In genomic region chr5:96745844-96746531, GRCh38 we compare ENCODE assay signal across 12 cellular contexts.
A peak's percentile ranks its signal among the peaks of the same experiment; 100 is the strongest.
DNase-seq lines count a peak whose midpoint lies in the region; ATAC-seq, FAIRE-seq and TF ChIP-seq lines count a peak whose summit lies in the region.
"Had no signal": no experiment of that assay in that cellular context is flagged by ENCODE, and none has a peak within 500 bp of the region (broad histone marks: within the 10 kb centered on the region; RNA-seq: fewer than 3 reads in every experiment).

No MANE protein-coding gene starts in this region.

- peak; percentile 69 for FAIRE-seq in endothelial cell of umbilical vein (lab: Jason Lieb, UNC)

- dilution Hi-C loops in endothelial cell of umbilical vein (cut with MboI; ENCODE audit: extremely low pct_ligation_motif_present, low sequenced_read_pairs) = no loop called here

- peaks cover 23% of the 10 kb centered on the region for H3K4me1 ChIP-seq in endothelial cell of umbilical vein (ENCODE audit: control insufficient read depth, extremely low read depth, insufficient read depth, low read length)
- peaks cover 0 to 15% (median 0%) of the 10 kb centered on the region in 3 donors for H3K4me1 ChIP-seq in skeletal muscle tissue (ENCODE audit: control insufficient read depth in 3 of 3, insufficient read depth in 3 of 3, low read length in 3 of 3)

- H3K79me2 ChIP-seq in endothelial cell of umbilical vein (ENCODE audit: control insufficient read depth, insufficient read depth, low read length) = no peaks in the 10 kb centered on the region

- H3K4me3 ChIP-seq in endothelial cell of umbilical vein (replicated peaks in 1 of 3; ENCODE audit: insufficient read depth in 1 of 3, low read depth in 1 of 3, low read length in 3 of 3) (no peak overlapping the region), skeletal muscle tissue (ENCODE audit: low read length in 3 of 3) (no peak overlapping the region)

- H3K9me1 ChIP-seq in endothelial cell of umbilical vein (replicated peaks; ENCODE audit: control insufficient read depth, extremely low read depth, insufficient read depth, low read length) = no peaks in the 10 kb centered on the region

- BruUV-seq in endothelial cell of umbilical vein (replicated peaks; lab: Mats Ljungman, UMichigan) = TSS peak; percentile 66

- peaks cover 51% of the 10 kb centered on the region for H3K36me3 Mint-ChIP-seq in activated CD4-positive, alpha-beta T cell treated with anti-CD3 and anti-CD28 coated beads for 36 hours (ENCODE audit: low read depth)

- peak overlapping the region; percentile 44 for H3K27ac ChIP-seq in endothelial cell of umbilical vein (ENCODE audit: insufficient read depth, low read depth, low read length)
- H3K27ac ChIP-seq in skeletal muscle tissue (ENCODE audit: low read depth, low read length) = peak overlapping the region; percentile 26
- H3K27ac ChIP-seq: KMS-11 had no signal

- H4K20me1 ChIP-seq in endothelial cell of umbilical vein (replicated peaks; ENCODE audit: control insufficient read depth, extremely low read depth, insufficient read depth, low read length) = no peaks in the 10 kb centered on the region

- peaks cover 6% of the 10 kb centered on the region for H3K9me3 Mint-ChIP-seq in activated CD4-positive, alpha-beta T cell treated with anti-CD3 and anti-CD28 coated beads for 36 hours (ENCODE audit: low read depth)
- H3K9me3 Mint-ChIP-seq: WTC11 had no signal

- H3K27me3 Mint-ChIP-seq in activated CD4-positive, alpha-beta T cell treated with anti-CD3 and anti-CD28 coated beads for 36 hours = no peaks in the 10 kb centered on the region
- H3K27me3 Mint-ChIP-seq: B cell had no signal

- H3K36me3 ChIP-seq in endothelial cell of umbilical vein (ENCODE audit: control insufficient read depth in 2 of 2, extremely low read depth in 1 of 2, insufficient read depth in 2 of 2, low read length in 2 of 2) (peaks cover 11 to 28% of the 10 kb centered on the region in 2 experiments), skeletal muscle tissue (ENCODE audit: control insufficient read depth in 3 of 3, insufficient read depth in 3 of 3, low read length in 3 of 3) (peaks cover 45 to 78% (median 76%) of the 10 kb centered on the region in 3 donors)

- H3K4me3 Mint-ChIP-seq in activated CD4-positive, alpha-beta T cell treated with anti-CD3 and anti-CD28 coated beads for 36 hours = no peak overlapping the region
- H3K4me3 Mint-ChIP-seq: B cell, WTC11 had no signal

- peaks cover 38% of the 10 kb centered on the region for H3K4me1 Mint-ChIP-seq in activated CD4-positive, alpha-beta T cell treated with anti-CD3 and anti-CD28 coated beads for 36 hours
- H3K4me1 Mint-ChIP-seq: B cell had no signal

- H3K4me2 ChIP-seq in endothelial cell of umbilical vein (ENCODE audit: insufficient read depth, low read length) = no peak overlapping the region
- H3K4me2 ChIP-seq: KMS-11 had no signal

- H2AFZ ChIP-seq in endothelial cell of umbilical vein (ENCODE audit: low read depth, low read length) = no peak overlapping the region

- peak; percentile 13 for ATAC-seq in activated CD4-positive, alpha-beta T cell treated with anti-CD3 and anti-CD28 coated beads for 36 hours
- no peak for ATAC-seq in GM19455 (IDR thresholded peaks at IDR 0.05; ENCODE audit: unreplicated experiment)
- ATAC-seq: WTC11 had no signal

- CTCF ChIA-PET in activated CD4-positive, alpha-beta T cell treated with anti-CD3 and anti-CD28 coated beads for 36 hours (lab: Charles Lee) = interaction anchor here (0.6 to 2.1 kb wide), 4 partner anchors 9 to 401 kb away, joined by 3 to 10 read pairs (median 4); no protein-coding TSS in a partner anchor
- CTCF ChIA-PET in endothelial cell of umbilical vein (lab: Charles Lee) = interaction anchor here (0.6 to 2.1 kb wide), 6 partner anchors 34 to 783 kb away, joined by 3 to 6 read pairs (median 3); no protein-coding TSS in a partner anchor

- TF ChIP-seq POLR2A in endothelial cell of umbilical vein (IDR thresholded peaks at IDR 0.05; ENCODE audit: low read depth, low read length) = no peak

- no peak for DNase-seq in activated CD4-positive, alpha-beta T cell treated with anti-CD3 and anti-CD28 coated beads for 36 hours
- DNase-seq in activated CD4-positive, alpha-beta T cell treated with anti-CD3 and anti-CD28 coated beads, Interleukin-2, amount 50 U/mL, for 1 hour = no peak
- DNase-seq in NCI-H1436 treated with DMSO at 0.1 percent for 48 hours (lab: John Stamatoyannopoulos, UW) (peak; percentile 39), endothelial cell of umbilical vein (ENCODE audit: low read depth, low spot score) (peak; percentile 29), amygdala (lab: John Stamatoyannopoulos, UW) (no peak), head of caudate nucleus (no peak)
- DNase-seq: NK-92 treated with Interleukin-12 subunit alpha and Interleukin-12 subunit beta, amount 100 ng/mL, for 24 hours had no signal

- H3K27ac Mint-ChIP-seq in activated CD4-positive, alpha-beta T cell treated with anti-CD3 and anti-CD28 coated beads for 36 hours = peak overlapping the region; percentile 76
- H3K27ac Mint-ChIP-seq: B cell, WTC11 had no signal

- no peak for TF ChIP-seq CTCF in endothelial cell of umbilical vein (IDR thresholded peaks at IDR 0.05; ENCODE audit: extremely low read depth in 1 of 2, insufficient read depth in 1 of 2, low read depth in 1 of 2, low read length in 2 of 2)

- POLR2A ChIA-PET in activated CD4-positive, alpha-beta T cell treated with anti-CD3 and anti-CD28 coated beads for 36 hours (lab: Charles Lee) = no interaction called here
- POLR2A ChIA-PET in endothelial cell of umbilical vein (lab: Charles Lee) = no interaction called here

- intact Hi-C loops in activated CD4-positive, alpha-beta T cell treated with anti-CD3 and anti-CD28 coated beads for 36 hours (cut with DNase I, micrococcal nuclease) = no loop called here
- intact Hi-C loops in endothelial cell of umbilical vein (cut with micrococcal nuclease) = loop anchor here (1.0 to 5.0 kb wide), 2 partner anchors 84 to 132 kb away; partner anchors contain the start of gene CAST
- intact Hi-C loops in head of caudate nucleus (cut with DNase I) = no loop called here

- no peaks in the 10 kb centered on the region for H3K9me3 ChIP-seq in endothelial cell of umbilical vein (replicated peaks; ENCODE audit: control insufficient read depth, insufficient read depth, low read length)
- no peaks in the 10 kb centered on the region for H3K9me3 ChIP-seq in skeletal muscle tissue (ENCODE audit: control insufficient read depth in 3 of 3, low read length in 3 of 3)

- H3K27me3 ChIP-seq in endothelial cell of umbilical vein (ENCODE audit: control insufficient read depth in 2 of 2, insufficient read depth in 2 of 2, low read length in 2 of 2) (no peaks in the 10 kb centered on the region), skeletal muscle tissue (ENCODE audit: control insufficient read depth in 3 of 3, insufficient read depth in 3 of 3, low read length in 3 of 3) (no peaks in the 10 kb centered on the region)

- H3K9ac ChIP-seq in endothelial cell of umbilical vein (replicated peaks; ENCODE audit: extremely low read depth, insufficient read depth, low read length) (no peak overlapping the region), skeletal muscle tissue (ENCODE audit: low read depth in 1 of 3, low read length in 3 of 3) (no peak overlapping the region)
- H3K9ac ChIP-seq: KMS-11 had no signal

TF ChIP-seq in endothelial cell of umbilical vein, 7 proteins besides CTCF, POLR2A, EP300 and RAD21:
- TF ChIP-seq GATA2 (IDR thresholded peaks at IDR 0.05; ENCODE audit: insufficient read depth, insufficient read length, low read depth, low read length) (no peak), MYC (IDR thresholded peaks at IDR 0.05; ENCODE audit: low read depth, low read length) (no peak), MAX (IDR thresholded peaks at IDR 0.05; ENCODE audit: insufficient read depth, insufficient read length) (no peak), FOS (IDR thresholded peaks at IDR 0.05; ENCODE audit: borderline replicate concordance, insufficient read depth, low read length) (no peak), JUN (IDR thresholded peaks at IDR 0.05; ENCODE audit: borderline replicate concordance, insufficient read depth, insufficient read length, low read depth) (no peak), EZH2 (IDR thresholded peaks at IDR 0.05; ENCODE audit: borderline replicate concordance, low read depth, low read length, severe bottlenecking) (no peak), POLR2AphosphoS5 (IDR thresholded peaks at IDR 0.05; ENCODE audit: insufficient read depth, low read depth, low read length) (no peak)

Comparison
In these comparisons a context has a peak if more than half of its experiments do, and no peak if none do; other contexts are left out.
1. DNase-seq: peak in NCI-H1436 treated with DMSO at 0.1 percent for 48 hours (single experiment) and endothelial cell of umbilical vein (single experiment); none in activated CD4-positive, alpha-beta T cell treated with anti-CD3 and anti-CD28 coated beads for 36 hours (single experiment), activated CD4-positive, alpha-beta T cell treated with anti-CD3 and anti-CD28 coated beads, Interleukin-2, amount 50 U/mL, for 1 hour (single experiment), amygdala (0 of 56) and head of caudate nucleus (0 of 42).